8 cellular contexts compared by ENCODE assay signal in genomic region chr9:87662808-87663528, GRCh38.
DNase-seq lines count a peak whose midpoint lies in the region; ATAC-seq, FAIRE-seq and TF ChIP-seq lines count a peak whose summit lies in the region.

No MANE protein-coding gene starts in this region.

- intact Hi-C loops in uterus (cut with DNase I; ENCODE audit: low total_unique reads), result loop anchor here (10.0 kb wide), 1 partner anchor 1248 kb away; no protein-coding TSS in a partner anchor

- DNase-seq in AG08396 (ENCODE audit: low spot score) (peak; percentile 75), GM19239 (ENCODE audit: insufficient read length, low spot score) (peak; percentile 60), NCI-H345 treated with DMSO at 0.1 percent for 48 hours (lab: John Stamatoyannopoulos, UW; ENCODE audit: unreplicated experiment) (peak; percentile 1), activated T-cell treated with anti-CD3 and anti-CD28 coated beads for 4 hours (peak; percentile 23), fibroblast of villous mesenchyme (ENCODE audit: low read depth) (peak; percentile 72), occipital lobe (lab: John Stamatoyannopoulos, UW) (peak; percentile 37), uterus (peak; percentile 71 to 73)

- peak; percentile 67 for FAIRE-seq in GM19239 (lab: Jason Lieb, UNC)

- H3K4me3 ChIP-seq in fibroblast of villous mesenchyme (ENCODE audit: low read depth, low read length) (no peak overlapping the region), uterus (no peak overlapping the region)

- H3K27me3 ChIP-seq in uterus, result no peaks in the 10 kb centered on the region

- TF ChIP-seq POLR2A in uterus (IDR thresholded peaks at IDR 0.05), result no peak

- TF ChIP-seq CTCF in fibroblast of villous mesenchyme (IDR thresholded peaks at IDR 0.05; ENCODE audit: insufficient read depth, low read depth, low read length) (peak; percentile 84), uterus (IDR thresholded peaks at IDR 0.05) (peak; percentile 60 to 72 (median 64))

- H3K27ac ChIP-seq in uterus, result no peak overlapping the region

- no peaks in the 10 kb centered on the region for H3K4me1 ChIP-seq in uterus

- no peak for ATAC-seq in HG03439 (IDR thresholded peaks at IDR 0.05; ENCODE audit: unreplicated experiment)

- H3K36me3 ChIP-seq in uterus, result no peaks in the 10 kb centered on the region

- H3K9me3 ChIP-seq in uterus, result peaks cover 0 to 5% of the 10 kb centered on the region in 2 donors

Comparison
In these comparisons a context has a peak if more than half of its experiments do, and no peak if none do; other contexts are left out.
1. DNase-seq: peak in every context shown above with its lines; median percentile 75 in AG08396; 72 in fibroblast of villous mesenchyme; 72 in uterus; 60 in GM19239; 37 in occipital lobe; 23 in activated T-cell treated with anti-CD3 and anti-CD28 coated beads for 4 hours; 1 in NCI-H345 treated with DMSO at 0.1 percent for 48 hours.